8 cellular contexts compared by ENCODE assay signal in the genomic region with DNA sequence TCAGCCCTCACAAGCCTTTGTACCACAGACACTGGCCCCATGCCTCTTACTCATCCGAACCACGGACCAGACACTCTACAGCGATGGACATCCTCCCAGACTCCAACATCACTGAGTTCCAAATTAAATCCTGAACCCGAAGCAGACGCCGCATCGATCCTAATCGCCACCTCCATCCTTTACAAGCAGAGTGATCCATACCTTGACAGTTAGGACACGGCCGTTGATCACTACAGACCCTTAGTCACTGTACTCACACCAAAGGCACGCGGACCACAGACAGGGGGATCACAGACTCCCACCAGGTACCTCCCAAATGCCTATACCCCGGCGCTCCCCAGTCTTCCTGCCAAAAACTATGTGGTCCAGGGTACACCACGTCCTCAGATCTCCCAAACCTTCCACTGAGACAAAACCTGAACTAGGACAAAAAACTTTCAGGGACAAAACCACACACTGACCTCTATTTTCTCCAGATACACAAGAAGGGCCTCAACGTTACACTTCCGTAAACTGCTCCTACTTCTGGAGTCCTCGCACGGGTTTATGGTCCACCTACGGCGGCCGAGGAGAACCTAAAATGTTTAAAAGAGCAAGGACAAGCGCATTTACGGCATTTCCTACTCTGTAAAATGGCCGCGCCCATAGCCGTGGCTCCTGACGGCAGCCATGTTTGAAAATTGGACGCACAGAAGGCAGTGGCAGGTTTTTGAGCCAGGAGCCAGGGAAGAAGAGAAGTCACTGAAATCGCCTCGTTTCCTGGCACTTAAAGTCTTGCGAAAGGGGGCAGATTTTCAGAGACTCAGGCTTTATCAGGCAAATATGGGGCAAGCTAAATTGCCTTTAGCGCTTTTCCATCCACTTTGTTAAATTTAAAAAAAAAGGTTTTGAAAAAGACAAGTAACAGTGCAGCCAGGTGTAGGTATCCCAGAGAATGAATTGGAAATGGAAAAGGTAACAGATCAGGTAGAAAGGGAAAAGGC. TPM values are rescaled to one million over a fixed set of nuclear protein-coding genes. Genes with fewer than 3 reads are reported as not detected.
A peak's percentile ranks its signal among the peaks of the same experiment; 100 is the strongest.
DNase-seq lines count a peak whose midpoint lies in the region; ATAC-seq, FAIRE-seq and TF ChIP-seq lines count a peak whose summit lies in the region.

A gene (minus strand): TSS at position 532 of the 983 bp plus-strand sequence. CDS start 12,480 bp downstream, outside the sequence.

- TF ChIP-seq CTCF in GM12865 (IDR thresholded peaks at IDR 0.05; ENCODE audit: insufficient read depth, low read depth, low read length, missing control alignments) (no peak), WERI-Rb-1 (IDR thresholded peaks at IDR 0.05; ENCODE audit: low read depth, low read length) (no peak), bronchial epithelial cell (IDR thresholded peaks at IDR 0.05; ENCODE audit: insufficient read depth, low read length, severe bottlenecking) (no peak)

- peak; percentile 79 for ATAC-seq in HG02870 (IDR thresholded peaks at IDR 0.05; ENCODE audit: unreplicated experiment)
- no peak for ATAC-seq in HG03095 (IDR thresholded peaks at IDR 0.05; ENCODE audit: unreplicated experiment)

- peak; percentile 95 for DNase-seq in GM12865 (ENCODE audit: low read depth)
- peak; percentile 79 for DNase-seq in NCI-H2107 treated with DMSO at 0.1 percent for 48 hours (lab: John Stamatoyannopoulos, UW; ENCODE audit: unreplicated experiment)
- DNase-seq in WERI-Rb-1 = peak; percentile 93
- peak; percentile 89 for DNase-seq in bronchial epithelial cell (ENCODE audit: low read depth)

- H3K4me1 ChIP-seq in iPS-20b (ENCODE audit: insufficient read depth, low read length) = no peaks in the 10 kb centered on the region

- H3K27me3 ChIP-seq in WERI-Rb-1 (ENCODE audit: insufficient read depth, low read depth, severe bottlenecking) (no peaks in the 10 kb centered on the region), bronchial epithelial cell (ENCODE audit: control insufficient read depth, insufficient read depth, low read length) (no peaks in the 10 kb centered on the region), iPS-20b (ENCODE audit: insufficient read depth, low read length) (no peaks in the 10 kb centered on the region)

- peak within 1 kb of the TSS; percentile 60 for H3K27ac ChIP-seq in WERI-Rb-1
- no peak within 1 kb of the TSS for H3K27ac ChIP-seq in iPS-20b (ENCODE audit: low read length)
- peak within 1 kb of the TSS in 20 of 21 experiments; percentile 51 to 86 (median 78) for H3K27ac ChIP-seq in skin epidermis

- H3K36me3 ChIP-seq in WERI-Rb-1 (no peaks in the 10 kb centered on the region), bronchial epithelial cell (ENCODE audit: control insufficient read depth, insufficient read depth, low read length) (no peaks in the 10 kb centered on the region), iPS-20b (ENCODE audit: insufficient read depth, low read depth, low read length) (peaks cover 4% of the 10 kb centered on the region; the same call in 1 of the 2 replicates)

- peak within 1 kb of the TSS; percentile 86; the same call in 1 of the 2 replicates for H3K9ac ChIP-seq in iPS-20b (ENCODE audit: low read depth, low read length)

- H3K9me3 ChIP-seq in WERI-Rb-1 (ENCODE audit: severe bottlenecking) (peaks cover 3% of the 10 kb centered on the region), iPS-20b (ENCODE audit: insufficient read depth, low read depth, low read length) (peaks cover 28% of the 10 kb centered on the region; the same call in 1 of the 2 replicates)

- H3K4me3 ChIP-seq in GM12865 (ENCODE audit: low read depth, low read length) (peak within 1 kb of the TSS; percentile 74), WERI-Rb-1 (ENCODE audit: low read depth, low read length) (peak within 1 kb of the TSS; percentile 99), bronchial epithelial cell (ENCODE audit: low read depth, low read length) (peak within 1 kb of the TSS; percentile 85), iPS-20b (ENCODE audit: low read length) (peak within 1 kb of the TSS; percentile 83), skin epidermis (peak within 1 kb of the TSS; percentile 57 to 86 (median 69))

- FAIRE-seq in bronchial epithelial cell (lab: Jason Lieb, UNC) = peak; percentile 87

RNA-seq across cellular contexts. Expression of the gene that starts here (rescaled TPM):
- total RNA-seq in bronchial epithelial cell = 11.6 TPM in 2 replicates
